In the genomic region with DNA sequence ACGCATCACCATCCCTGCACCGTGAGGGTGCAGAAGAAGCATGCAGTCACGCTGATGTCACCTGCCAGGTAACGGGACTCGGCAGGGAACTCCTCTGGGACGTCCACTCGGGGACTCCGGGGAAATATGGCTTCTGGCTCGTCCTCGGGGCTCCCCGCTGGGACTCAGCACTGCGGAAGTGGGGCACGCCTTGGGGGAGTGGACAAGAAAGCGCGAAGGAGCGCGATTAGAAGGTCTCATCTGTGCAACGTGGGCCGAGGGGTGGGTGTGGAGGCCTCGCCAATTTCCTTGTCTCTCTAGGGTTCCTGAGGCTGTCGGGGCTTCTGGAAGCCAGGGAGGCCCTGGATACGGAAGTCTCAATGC, we compare ENCODE assay signal across 8 cellular contexts. TPM values are rescaled to one million over a fixed set of nuclear protein-coding genes. Genes with fewer than 3 reads are reported as not detected.
DNase-seq lines count a peak whose midpoint lies in the region; ATAC-seq lines count a peak whose summit lies in the region.

No MANE protein-coding gene starts in this region.

- H3K9me3 ChIP-seq in HUES64 (ENCODE audit: insufficient read depth, low read depth, low read length) (no peaks in the 10 kb centered on the region), iPS-20b (ENCODE audit: insufficient read depth, low read depth, low read length) (no peaks in the 10 kb centered on the region)

- H3K27me3 ChIP-seq in HUES64 (ENCODE audit: insufficient read depth, low read length) = peaks cover 5% of the 10 kb centered on the region
- peaks cover 11% of the 10 kb centered on the region for H3K27me3 ChIP-seq in iPS-20b (ENCODE audit: insufficient read depth, low read length)

- H3K9ac ChIP-seq in HUES64 (ENCODE audit: low read depth, low read length) = peak overlapping the region; percentile 98
- peak overlapping the region; percentile 95; the same call in 1 of the 2 replicates for H3K9ac ChIP-seq in iPS-20b (ENCODE audit: low read depth, low read length)

- peak; percentile 69 for DNase-seq in AG20443 (ENCODE audit: low spot score)
- DNase-seq in T1000 (lab: John Stamatoyannopoulos, UW) = peak; percentile 46
- peak; percentile 50 for DNase-seq in astrocyte of the hippocampus (ENCODE audit: low read depth, low spot score)
- peak; percentile 24 to 26 for DNase-seq in stimulated activated CD4-positive, alpha-beta T cell treated with anti-CD3 and anti-CD28 coated beads, Interleukin-15, amount 100 ng/mL, for 1 hour (ENCODE audit: low read depth in 1 of 2, low spot score in 1 of 2)
- DNase-seq in DMS114 treated with DMSO at 0.1 percent for 48 hours (lab: John Stamatoyannopoulos, UW; ENCODE audit: unreplicated experiment) = no peak

- H3K27ac ChIP-seq in HUES64 (ENCODE audit: low read depth, low read length) (no peak overlapping the region), iPS-20b (ENCODE audit: low read length) (no peak overlapping the region)

- ATAC-seq in GM21825 (IDR thresholded peaks at IDR 0.05; ENCODE audit: unreplicated experiment) = no peak

- 3% methylated on average over 22 of the region's 22 CpGs for WGBS in HUES64

- H3K4me3 ChIP-seq in HUES64 (ENCODE audit: low read length) (peak overlapping the region; percentile 81), iPS-20b (ENCODE audit: low read length) (peak overlapping the region; percentile 95)

- H3K36me3 ChIP-seq in HUES64 (ENCODE audit: insufficient read depth, low read length) (no peaks in the 10 kb centered on the region), iPS-20b (ENCODE audit: insufficient read depth, low read depth, low read length) (no peaks in the 10 kb centered on the region)

- H3K4me1 ChIP-seq in HUES64 (ENCODE audit: insufficient read depth, low read length) (peaks cover 26% of the 10 kb centered on the region), iPS-20b (ENCODE audit: insufficient read depth, low read length) (peaks cover 26% of the 10 kb centered on the region)

RNA-seq across cellular contexts. Expression of gene ANKMY2, which starts 0.9 kb away (rescaled TPM):
- 10.1 TPM for polyA plus RNA-seq in HUES64 (2013, experiment 1 of 2)
- 12.7 TPM for polyA plus RNA-seq in HUES64 (2013, experiment 2 of 2)

RNA-seq across cellular contexts. Expression of gene BZW2, which starts 1.4 kb away (rescaled TPM):
- polyA plus RNA-seq in HUES64 (2013, experiment 1 of 2) = 117 TPM
- 123 TPM for polyA plus RNA-seq in HUES64 (2013, experiment 2 of 2)
